13 cellular contexts compared by ENCODE assay signal in genomic region chr18:2967820-2968219, GRCh38. TPM values are rescaled to one million over a fixed set of nuclear protein-coding genes. Genes with fewer than 3 reads are reported as not detected.
DNase-seq lines count a peak whose midpoint lies in the region; ATAC-seq and TF ChIP-seq lines count a peak whose summit lies in the region.
"Had no signal": no experiment of that assay in that cellular context is flagged by ENCODE, and none has a peak within 500 bp of the region (broad histone marks: within the 10 kb centered on the region; RNA-seq: fewer than 3 reads in every experiment).

No MANE protein-coding gene starts in this region.

- H3K79me1 ChIP-seq in H9 (ENCODE audit: insufficient read depth, low read depth, low read length, poor library complexity, severe bottlenecking), result no peaks in the 10 kb centered on the region

- no peak overlapping the region for H2BK15ac ChIP-seq in H9 (ENCODE audit: low read depth, low read length)

- H3K4me1 Mint-ChIP-seq in CD4-positive, alpha-beta memory T cell, result peaks cover 74 to 97% (median 85%) of the 10 kb centered on the region in 4 donors
- peaks cover 29 to 32% of the 10 kb centered on the region in 2 experiments for H3K4me1 Mint-ChIP-seq in H9
- peaks cover 68% of the 10 kb centered on the region for H3K4me1 Mint-ChIP-seq in nephron progenitor cell

- ATAC-seq in HG02884 (IDR thresholded peaks at IDR 0.05; ENCODE audit: unreplicated experiment) (no peak), HG03135 (IDR thresholded peaks at IDR 0.05; ENCODE audit: unreplicated experiment) (no peak)

- no peak overlapping the region for H3K14ac ChIP-seq in H9 (ENCODE audit: insufficient read depth, low read length)

- POLR2A ChIA-PET in CD4-positive, alpha-beta memory T cell (lab: Charles Lee; ENCODE audit: partially characterized antibody), result interaction anchor here (1.0 to 34.6 kb wide), 8 partner anchors 5 to 481 kb away, joined by 3 to 1352 read pairs (median 6); partner anchors contain the start of gene MYL12A

- H2BK5ac ChIP-seq in H9 (ENCODE audit: insufficient read length, low read length), result no peak overlapping the region

- H3K9me3 Mint-ChIP-seq in CD4-positive, alpha-beta memory T cell, result no peaks in the 10 kb centered on the region
- H3K9me3 Mint-ChIP-seq in H9 (no peaks in the 10 kb centered on the region), nephron progenitor cell (no peaks in the 10 kb centered on the region)

- H3K23ac ChIP-seq in H9 (ENCODE audit: insufficient read length, low read depth, low read length), result no peak overlapping the region

- H3K56ac ChIP-seq in H9 (ENCODE audit: insufficient read length, low read depth, low read length), result no peak overlapping the region

- no peak overlapping the region for H3K4ac ChIP-seq in H9 (ENCODE audit: low read depth, low read length)

- DNase-seq in CD4-positive, alpha-beta memory T cell, result peak in 1 of 5 donors; percentile 14
- DNase-seq in H9 (no peak), cerebellum (ENCODE audit: low spot score) (peak; percentile 42), nephron progenitor cell (no peak), Ammon's horn (ENCODE audit: low spot score) (no peak)
- DNase-seq: DMS153; KG1; NCI-H2029 treated with DMSO at 0.1 percent for 48 hours; stimulated activated CD8-positive, alpha-beta memory T cell treated with anti-CD3 and anti-CD28 coated beads, Interleukin-4, amount 100 ng/mL, for 48 hours; SW 1271 had no signal

- no peak overlapping the region for H2AFZ ChIP-seq in H9 (ENCODE audit: low read length)

- no peaks in the 10 kb centered on the region for H3K27me3 ChIP-seq in CD4-positive, alpha-beta memory T cell (ENCODE audit: insufficient read depth, low read length)
- no peaks in the 10 kb centered on the region for H3K27me3 ChIP-seq in H9 (ENCODE audit: insufficient read depth, low read length)

- no peaks in the 10 kb centered on the region for H3K23me2 ChIP-seq in H9 (ENCODE audit: insufficient read length, low read depth, low read length, poor library complexity, severe bottlenecking)

- no peak overlapping the region for H4K5ac ChIP-seq in H9 (ENCODE audit: insufficient read length, low read depth, low read length)

- H4K20me1 ChIP-seq in H9 (ENCODE audit: control insufficient read depth, insufficient read depth, insufficient read length), result no peaks in the 10 kb centered on the region

- H3K9ac ChIP-seq in H9 (ENCODE audit: extremely low read depth, insufficient read length, low read length), result no peak overlapping the region

- H4K91ac ChIP-seq in H9 (ENCODE audit: insufficient read length, low read depth, low read length), result no peak overlapping the region

- H4K8ac ChIP-seq in H9 (replicated peaks; ENCODE audit: insufficient read length, low read depth, low read length), result no peak overlapping the region

- H2AK5ac ChIP-seq in H9 (ENCODE audit: insufficient read length, low read length), result no peak overlapping the region

- H2BK20ac ChIP-seq in H9 (ENCODE audit: low read depth, low read length, poor library complexity, severe bottlenecking), result no peak overlapping the region

- no peak overlapping the region for H3K18ac ChIP-seq in H9 (ENCODE audit: insufficient read length, low read depth, low read length)

- no peak overlapping the region for H3T11ph ChIP-seq in H9 (ENCODE audit: low read length)

- CTCF ChIA-PET in CD4-positive, alpha-beta memory T cell (lab: Charles Lee; ENCODE audit: partially characterized antibody), result interaction anchor here (0.7 to 18.4 kb wide), 9 partner anchors 9 to 487 kb away, joined by 3 to 304 read pairs (median 8); no protein-coding TSS in a partner anchor

- H3K4me3 ChIP-seq in CD4-positive, alpha-beta memory T cell (ENCODE audit: low read length in 2 of 2), result no peak overlapping the region
- H3K4me3 ChIP-seq: HAP-1 had no signal

- TF ChIP-seq CTCF in H9 (conservative IDR thresholded peaks at IDR 0.05) (no peak), nephron progenitor cell (IDR thresholded peaks at IDR 0.05) (no peak)

- H3K4me1 ChIP-seq in CD4-positive, alpha-beta memory T cell (ENCODE audit: insufficient read depth, low read length), result peaks cover 100% of the 10 kb centered on the region
- peaks cover 3% of the 10 kb centered on the region; the same call in 1 of the 2 replicates for H3K4me1 ChIP-seq in H9 (ENCODE audit: insufficient read depth, low read length)

- H3K36me3 ChIP-seq in CD4-positive, alpha-beta memory T cell (ENCODE audit: insufficient read depth, low read length), result no peaks in the 10 kb centered on the region
- H3K36me3 ChIP-seq: HAP-1 had no signal

- H3K36me3 Mint-ChIP-seq in CD4-positive, alpha-beta memory T cell, result peaks cover 15 to 39% of the 10 kb centered on the region in 2 donors
- H3K36me3 Mint-ChIP-seq in H9 (ENCODE audit: insufficient read depth in 1 of 3, low read depth in 3 of 3) (no peaks in the 10 kb centered on the region), nephron progenitor cell (ENCODE audit: low read depth) (peaks cover 44% of the 10 kb centered on the region)

- no peak overlapping the region for H2BK12ac ChIP-seq in H9 (ENCODE audit: insufficient read length, low read depth, low read length)

- no CpG with 5 or more reads among the region's 8 CpGs for WGBS in H9 (ENCODE audit: extremely low coverage, insufficient read length, low lambda C conversion rate)

- peak overlapping the region; percentile 55 to 94 (median 78) for H3K4me3 Mint-ChIP-seq in CD4-positive, alpha-beta memory T cell
- H3K4me3 Mint-ChIP-seq in H9, result peak overlapping the region; percentile 5 to 20; a peak in 2 of 5 replicates
- H3K4me3 Mint-ChIP-seq in nephron progenitor cell, result no peak overlapping the region

- H3K27ac ChIP-seq in CD4-positive, alpha-beta memory T cell (ENCODE audit: low read depth, low read length), result peak overlapping the region; percentile 79
- no peak overlapping the region for H3K27ac ChIP-seq in H9 (ENCODE audit: insufficient read length, low read depth, low read length)

- H3K4me2 ChIP-seq in H9 (ENCODE audit: insufficient read depth, insufficient read length, low read length), result no peak overlapping the region

- 0 out of 2 replicates have a peak, but pooled peaks cover 2% of the 10 kb centered on the region for H3K79me2 ChIP-seq in H9 (ENCODE audit: insufficient read depth, low read length)

- no peaks in the 10 kb centered on the region for H3K9me3 ChIP-seq in CD4-positive, alpha-beta memory T cell (ENCODE audit: control insufficient read depth in 1 of 2, low read length in 2 of 2)
- no peaks in the 10 kb centered on the region for H3K9me3 ChIP-seq in H9 (ENCODE audit: control insufficient read depth, low read depth, low read length)
- H3K9me3 ChIP-seq: HAP-1 had no signal

- peak overlapping the region; percentile 88 to 98 (median 96) for H3K27ac Mint-ChIP-seq in CD4-positive, alpha-beta memory T cell
- H3K27ac Mint-ChIP-seq in H9 (peak overlapping the region in 2 of 3 experiments; percentile 53 to 93; a peak in 5 of 7 replicates), nephron progenitor cell (peak overlapping the region; percentile 70)

- intact Hi-C loops in CD4-positive, alpha-beta memory T cell (cut with micrococcal nuclease), result no loop called here

- no peaks in the 10 kb centered on the region for H3K27me3 Mint-ChIP-seq in CD4-positive, alpha-beta memory T cell
- H3K27me3 Mint-ChIP-seq in H9 (ENCODE audit: low read depth) (no peaks in the 10 kb centered on the region), nephron progenitor cell (ENCODE audit: low read depth, poor library complexity) (peaks cover 3% of the 10 kb centered on the region)

- H2BK120ac ChIP-seq in H9 (ENCODE audit: low read depth, low read length, poor library complexity, severe bottlenecking), result no peak overlapping the region

RNA-seq across cellular contexts. Expression of gene LPIN2, which starts 45.1 kb away (rescaled TPM):
- 100 to 1,000 TPM in 1 of 2 experiments, 10 to 100 TPM in 1; 95.4 to 103 TPM for total RNA-seq in CD4-positive, alpha-beta memory T cell
- 10 to 100 TPM; 53.6 to 96.5 TPM for polyA plus RNA-seq in CD4-positive, alpha-beta memory T cell
- total RNA-seq in H9 (2021) (9.2 and 9.9 TPM in 2 replicates), cerebellum (49.3 TPM)
